ENCODE assay signal across 15 cellular contexts in the genomic region with DNA sequence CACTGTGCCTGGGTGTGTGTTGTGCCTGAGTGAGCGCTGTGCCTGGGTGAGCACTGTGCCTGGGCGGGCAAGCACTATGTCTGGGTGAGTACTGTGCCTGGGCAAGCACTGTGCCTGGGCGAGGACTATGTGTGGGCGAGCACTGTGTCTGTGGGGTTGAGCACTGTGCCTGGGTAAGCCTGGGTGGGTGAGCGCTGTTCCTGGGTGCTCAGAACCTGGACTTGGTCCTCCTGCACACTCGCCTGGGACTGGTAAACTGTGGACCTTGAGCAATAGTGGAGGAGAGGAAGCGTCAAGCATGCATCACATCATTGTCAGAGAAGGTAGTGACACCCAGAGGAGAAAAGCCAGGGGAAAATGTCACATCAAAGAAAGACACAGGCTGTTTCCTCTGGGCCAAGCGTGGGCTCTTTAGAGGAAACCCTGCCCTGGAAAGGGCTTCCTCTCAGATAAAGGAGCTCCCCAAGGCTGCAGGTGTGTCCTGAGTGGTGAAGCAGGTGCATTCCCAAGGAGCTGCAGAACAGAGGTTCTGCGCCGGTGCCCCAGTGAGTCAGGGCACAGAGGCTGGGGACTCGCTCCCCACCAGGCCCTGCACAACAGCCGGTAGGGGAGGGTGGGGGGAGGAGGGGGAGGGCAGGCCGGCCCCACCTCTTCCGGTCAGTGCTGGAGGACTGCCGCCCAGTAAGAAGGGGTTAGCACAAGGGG.
DNase-seq lines count a peak whose midpoint lies in the region; ATAC-seq and TF ChIP-seq lines count a peak whose summit lies in the region.
"Had no signal": no experiment of that assay in that cellular context is flagged by ENCODE, and none has a peak within 500 bp of the region (broad histone marks: within the 10 kb centered on the region; RNA-seq: fewer than 3 reads in every experiment).

No MANE protein-coding gene starts in this region.

- H2AFZ ChIP-seq in neural progenitor cell (replicated peaks), result no peak overlapping the region

- no peaks in the 10 kb centered on the region for H4K20me1 ChIP-seq in neural progenitor cell (ENCODE audit: low read depth)

- H3K9ac ChIP-seq in neural progenitor cell, result no peak overlapping the region

- no peaks in the 10 kb centered on the region for H3K4me1 ChIP-seq in neural progenitor cell
- H3K4me1 ChIP-seq: Caco-2 had no signal

- no peaks in the 10 kb centered on the region for H3K27me3 ChIP-seq in neural progenitor cell

- H3K4me1 Mint-ChIP-seq in stimulated activated naive CD8-positive, alpha-beta T cell treated with anti-CD3 and anti-CD28 coated beads, Interleukin-15, amount 100 ng/mL, for 72 hours, result peaks cover 12% of the 10 kb centered on the region
- H3K4me1 Mint-ChIP-seq in neural progenitor cell, result peaks cover 12% of the 10 kb centered on the region

- no peaks in the 10 kb centered on the region for H3K79me2 ChIP-seq in neural progenitor cell (ENCODE audit: low read depth)

- H3K27ac Mint-ChIP-seq in stimulated activated naive CD8-positive, alpha-beta T cell treated with anti-CD3 and anti-CD28 coated beads, Interleukin-15, amount 100 ng/mL, for 72 hours, result peak overlapping the region in 1 of 2 donors; percentile 89
- peak overlapping the region; percentile 46 for H3K27ac Mint-ChIP-seq in neural progenitor cell

- TF ChIP-seq CTCF in coronary artery (IDR thresholded peaks at IDR 0.05), result no peak
- TF ChIP-seq CTCF in neural progenitor cell (IDR thresholded peaks at IDR 0.05), result no peak

- no peaks in the 10 kb centered on the region for H3K36me3 ChIP-seq in neural progenitor cell

- peak; percentile 30 for ATAC-seq in stimulated activated naive CD8-positive, alpha-beta T cell treated with anti-CD3 and anti-CD28 coated beads, Interleukin-15, amount 100 ng/mL, for 72 hours
- no peak for ATAC-seq in stimulated activated naive CD8-positive, alpha-beta T cell treated with anti-CD3 and anti-CD28 coated beads, Interleukin-15, Interleukin-2, amounts not matched to agents 100 U/mL and 50 U/mL, for 24 hours
- ATAC-seq in GM18511 (IDR thresholded peaks at IDR 0.05; ENCODE audit: unreplicated experiment) (no peak), HG02588 (IDR thresholded peaks at IDR 0.05; ENCODE audit: unreplicated experiment) (no peak)

- no peaks in the 10 kb centered on the region for H3K9me3 ChIP-seq in neural progenitor cell (ENCODE audit: low read depth)
- H3K9me3 ChIP-seq: Caco-2 had no signal

- H3F3A ChIP-seq in neural progenitor cell (ENCODE audit: low read depth), result no peaks in the 10 kb centered on the region

- no peaks in the 10 kb centered on the region for H3K9me3 Mint-ChIP-seq in stimulated activated naive CD8-positive, alpha-beta T cell treated with anti-CD3 and anti-CD28 coated beads, Interleukin-15, amount 100 ng/mL, for 72 hours
- peaks cover 3% of the 10 kb centered on the region for H3K9me3 Mint-ChIP-seq in neural progenitor cell

- no peak overlapping the region for H3K4me3 Mint-ChIP-seq in stimulated activated naive CD8-positive, alpha-beta T cell treated with anti-CD3 and anti-CD28 coated beads, Interleukin-15, amount 100 ng/mL, for 72 hours
- H3K4me3 Mint-ChIP-seq in neural progenitor cell, result no peak overlapping the region

- H3K4me3 ChIP-seq in coronary artery, result no peak overlapping the region
- no peak overlapping the region for H3K4me3 ChIP-seq in neural progenitor cell

- DNase-seq in stimulated activated naive CD8-positive, alpha-beta T cell treated with anti-CD3 and anti-CD28 coated beads, Interleukin-15, amount 100 ng/mL, for 72 hours, result no peak
- DNase-seq in stimulated activated naive CD8-positive, alpha-beta T cell treated with anti-CD3 and anti-CD28 coated beads, Interleukin-15, Interleukin-2, amounts not matched to agents 100 U/mL and 50 U/mL, for 24 hours, result no peak
- DNase-seq in coronary artery (ENCODE audit: low spot score) (peak; percentile 55), neural progenitor cell (ENCODE audit: low spot score) (no peak), ureter (ENCODE audit: low spot score) (no peak)
- no peak for DNase-seq in activated CD4-positive, alpha-beta T cell treated with anti-CD3 and anti-CD28 coated beads for 4 hours
- DNase-seq: Caco-2; NCI-H1105 treated with DMSO at 0.1 percent for 48 hours; NCI-H187; NCI-H2171 treated with DMSO at 0.1 percent for 48 hours; NCI-H446 treated with DMSO at 0.1 percent for 48 hours; NK-92 treated with Interleukin-12 subunit alpha and Interleukin-12 subunit beta, amount 100 ng/mL, for 24 hours; SIG-M5 had no signal

- H3K4me2 ChIP-seq in neural progenitor cell, result no peak overlapping the region

- no peaks in the 10 kb centered on the region for H3K36me3 Mint-ChIP-seq in neural progenitor cell

- H3K27ac ChIP-seq in coronary artery (no peak overlapping the region), neural progenitor cell (no peak overlapping the region)

- H3K27me3 Mint-ChIP-seq in stimulated activated naive CD8-positive, alpha-beta T cell treated with anti-CD3 and anti-CD28 coated beads, Interleukin-15, amount 100 ng/mL, for 72 hours, result peaks cover 32% of the 10 kb centered on the region
- peaks cover 11% of the 10 kb centered on the region for H3K27me3 Mint-ChIP-seq in neural progenitor cell (ENCODE audit: insufficient read depth, low read depth)
